Comparison of ENCODE assay signal across 15 cellular contexts in genomic region chr13:41563501-41564001, GRCh38.
DNase-seq lines count a peak whose midpoint lies in the region; ATAC-seq, FAIRE-seq and TF ChIP-seq lines count a peak whose summit lies in the region.
"Had no signal": no experiment of that assay in that cellular context is flagged by ENCODE, and none has a peak within 500 bp of the region (broad histone marks: within the 10 kb centered on the region; RNA-seq: fewer than 3 reads in every experiment).

No MANE protein-coding gene starts in this region.

- intact Hi-C loops in heart left ventricle (cut with DNase I): loop anchor here in 1 of 10 donors (10.0 kb wide), 1 partner anchor 179 kb away; no protein-coding TSS in a partner anchor
- intact Hi-C loops in Right ventricle myocardium superior (cut with DNase I): no loop called here
- intact Hi-C loops in HepG2 (cut with micrococcal nuclease; ENCODE audit: unreplicated experiment): loop anchor here (5.0 kb wide), 1 partner anchor 84 kb away; no protein-coding TSS in a partner anchor

- no peak for TF ChIP-seq RAD21 in HepG2 (CRISPR knock-in tag; IDR thresholded peaks at IDR 0.05)

- H3K27me3 ChIP-seq in heart left ventricle (no peaks in the 10 kb centered on the region), HepG2 (ENCODE audit: control insufficient read depth in 1 of 2, insufficient read depth in 2 of 2, low read length in 2 of 2) (no peaks in the 10 kb centered on the region)

- H3K36me3 ChIP-seq in heart left ventricle (peaks cover 0 to 23% (median 8%) of the 10 kb centered on the region in 9 donors), HepG2 (replicated peaks in 1 of 2; ENCODE audit: control insufficient read depth in 1 of 2, insufficient read depth in 2 of 2, low read length in 2 of 2) (peaks cover 0 to 10% of the 10 kb centered on the region in 2 experiments; a peak in 1 of 5 replicates)

- H3K9me3 ChIP-seq in heart left ventricle (no peaks in the 10 kb centered on the region), HepG2 (ENCODE audit: low read length) (no peaks in the 10 kb centered on the region)

- no peak for ATAC-seq in heart left ventricle
- ATAC-seq in Right ventricle myocardium superior (ENCODE audit: poor library complexity): no peak
- no peak for ATAC-seq in HepG2
- ATAC-seq in GM18867 (IDR thresholded peaks at IDR 0.05; ENCODE audit: unreplicated experiment): no peak

- H3K4me3 ChIP-seq in heart left ventricle: no peak overlapping the region
- no peak overlapping the region for H3K4me3 ChIP-seq in choroid plexus epithelial cell (ENCODE audit: low read depth, low read length)
- H3K4me3 ChIP-seq in HepG2 (replicated peaks in 1 of 3; ENCODE audit: insufficient read depth in 1 of 3, low read depth in 2 of 3, low read length in 3 of 3): no peak overlapping the region
- H3K4me3 ChIP-seq: coronary artery had no signal

- H3K27ac ChIP-seq in heart left ventricle: peak overlapping the region in 7 of 12 donors; percentile 3 to 60 (median 31)
- H3K27ac ChIP-seq in HepG2 (ENCODE audit: extremely low read length, insufficient read depth, low read length): peak overlapping the region; percentile 43
- peak overlapping the region; percentile 100 for H3K27ac ChIP-seq in temporal lobe (ENCODE audit: low read depth, low read length)
- H3K27ac ChIP-seq: coronary artery had no signal

- TF ChIP-seq CTCF in heart left ventricle (IDR thresholded peaks at IDR 0.05) (no peak), choroid plexus epithelial cell (conservative IDR thresholded peaks at IDR 0.05; ENCODE audit: low read depth, low read length) (no peak), HepG2 (CRISPR knock-in tag; IDR thresholded peaks at IDR 0.05) (no peak)

- peak overlapping the region; percentile 33; the same call in 1 of the 2 replicates for H3K4me2 ChIP-seq in HepG2 (ENCODE audit: low read depth, low read length)

- TF ChIP-seq EP300 in HepG2 (IDR thresholded peaks at IDR 0.05; ENCODE audit: low read depth in 2 of 2, low read length in 2 of 2) (peak; percentile 38 to 75; a peak in 2 of 4 replicates), HepG2 (CRISPR knock-in tag; IDR thresholded peaks at IDR 0.05; ENCODE audit: borderline replicate concordance) (no peak)

- no TSS peak for BruUV-seq in HepG2 (replicated peaks; lab: Mats Ljungman, UMichigan)

- WGBS in heart left ventricle, 4 donors: 56 to 80% (median 69%) methylated on average over 5 of the region's 5 CpGs
- WGBS in HepG2 (ENCODE audit: low lambda C conversion rate): 71% methylated on average over 5 of the region's 5 CpGs

- no peaks in the 10 kb centered on the region for H3K79me2 ChIP-seq in HepG2 (ENCODE audit: insufficient read depth, low read length)

- in situ Hi-C loops in HepG2 (cut with HindIII; ENCODE audit: extremely low pct_ligation_motif_present, low pct_unique_long_range_greater_than_20kb): no loop called here

- peak; percentile 56 for FAIRE-seq in HepG2 (lab: Jason Lieb, UNC)

- DNase-seq in heart left ventricle (no peak), Right ventricle myocardium superior (no peak), choroid plexus epithelial cell (ENCODE audit: low read depth) (peak; percentile 97), HepG2 (ENCODE audit: low spot score) (peak; percentile 57), NCI-H2081 (lab: John Stamatoyannopoulos, UW) (no peak)
- DNase-seq in activated CD4-positive, CD25-positive, alpha-beta regulatory T cell (lab: John Stamatoyannopoulos, UW): no peak
- DNase-seq: ACHN; activated effector memory CD4-positive, alpha-beta T cell treated with anti-CD3 and anti-CD28 coated beads, Interleukin-2, amount 50 U/mL, for 16 hours; DMS79 treated with DMSO at 0.1 percent for 48 hours; KG1; NCI-H2081 treated with DMSO at 0.1 percent for 48 hours; T-cell had no signal

- no peak overlapping the region for H2AFZ ChIP-seq in HepG2 (ENCODE audit: low read length)

- CTCF ChIA-PET in HepG2 (lab: Yijun Ruan, JAX; ENCODE audit: low intra/inter-chr PET ratio, low total read pairs): no interaction called here

- no peak overlapping the region for H3K9ac ChIP-seq in HepG2 (ENCODE audit: insufficient read depth, low read depth, low read length)

- TF ChIP-seq POLR2A in heart left ventricle (IDR thresholded peaks at IDR 0.05) (no peak), HepG2 (IDR thresholded peaks at IDR 0.05; ENCODE audit: insufficient read depth in 1 of 2, low read depth in 2 of 2, low read length in 2 of 2) (no peak)

- POLR2A ChIA-PET in HepG2 (lab: Yijun Ruan, JAX): interaction anchor here (1.2 kb wide), 1 partner anchor 37 kb away, joined by 3 read pairs; no protein-coding TSS in a partner anchor

- H4K20me1 ChIP-seq in HepG2 (ENCODE audit: insufficient read depth, low read length): no peaks in the 10 kb centered on the region

- H3K4me1 ChIP-seq in heart left ventricle (peaks cover 0 to 40% (median 31%) of the 10 kb centered on the region in 12 donors), HepG2 (ENCODE audit: insufficient read depth, low read length) (peaks cover 49% of the 10 kb centered on the region)

TF ChIP-seq in HepG2, 621 proteins besides CTCF, POLR2A, EP300 and RAD21 (continues in another document):
- peak; percentile 39 for TF ChIP-seq ASH2L (IDR thresholded peaks at IDR 0.05; ENCODE audit: insufficient read length, low read depth, low read length)
- peak; percentile 73 for TF ChIP-seq MAFF (IDR thresholded peaks at IDR 0.05; ENCODE audit: low read depth, low read length)
- no peak for TF ChIP-seq ZBTB33 (CRISPR knock-in tag; IDR thresholded peaks at IDR 0.05)
- no peak for TF ChIP-seq ZNF451 (CRISPR knock-in tag; IDR thresholded peaks at IDR 0.05)
- TF ChIP-seq ZFY (CRISPR knock-in tag; IDR thresholded peaks at IDR 0.05): no peak
- 0 out of 2 replicates have a peak, but pooled peaks have one; percentile 43 for TF ChIP-seq GATAD2A (CRISPR knock-in tag; IDR thresholded peaks at IDR 0.05)
- no peak for TF ChIP-seq PLSCR1 (CRISPR knock-in tag; IDR thresholded peaks at IDR 0.05; ENCODE audit: borderline replicate concordance)
- peak; percentile 80 for TF ChIP-seq ZNF646 (CRISPR knock-in tag; IDR thresholded peaks at IDR 0.05)
- no peak for TF ChIP-seq KDM5A (IDR thresholded peaks at IDR 0.05; ENCODE audit: borderline replicate concordance, low read length)

Comparison
In these comparisons a context has a peak if more than half of its experiments do, and no peak if none do; other contexts are left out.
1. DNase-seq: peak in choroid plexus epithelial cell (single experiment) and HepG2 (single experiment); none in heart left ventricle (0 of 5), Right ventricle myocardium superior (single experiment), activated CD4-positive, CD25-positive, alpha-beta regulatory T cell (0 of 4) and NCI-H2081 (0 of 2).
2. H3K27ac ChIP-seq: peak in every context shown above with its lines; median percentile 100 in temporal lobe; 43 in HepG2; 31 in heart left ventricle.